Comparison of ENCODE assay signal across 8 cellular contexts in genomic region chr2:112541315-112542122, GRCh38.
DNase-seq lines count a peak whose midpoint lies in the region; ATAC-seq lines count a peak whose summit lies in the region.

No MANE protein-coding gene starts in this region.

- ATAC-seq in GM19397 (IDR thresholded peaks at IDR 0.05; ENCODE audit: unreplicated experiment) = peak; percentile 61
- ATAC-seq in HG03460 (IDR thresholded peaks at IDR 0.05; ENCODE audit: unreplicated experiment) = peak; percentile 66

- DNase-seq in COLO668 (lab: John Stamatoyannopoulos, UW; ENCODE audit: unreplicated experiment) (peak; percentile 80), OCI-M1 (lab: John Stamatoyannopoulos, UW) (peak; percentile 93), head of caudate nucleus (peak in 32 of 42 donors; percentile 11 to 91 (median 82)), posterior cingulate gyrus (peak in 9 of 10 donors; percentile 63 to 96 (median 78)), LoVo (ENCODE audit: low spot score) (no peak)
- peak; percentile 50 for DNase-seq in activated T-helper 9 cell treated with anti-CD3 and anti-CD28 coated beads, Interleukin-2, amount 50 U/mL, for 16 hours (ENCODE audit: low read depth)

- intact Hi-C loops in head of caudate nucleus (cut with DNase I) (loop anchor here (5.0 kb wide), 1 partner anchor 59 kb away; the partner anchor contains the start of gene TTL), posterior cingulate gyrus (cut with DNase I) (no loop called here)
